Comparison of ENCODE assay signal across 8 cellular contexts in the genomic region with DNA sequence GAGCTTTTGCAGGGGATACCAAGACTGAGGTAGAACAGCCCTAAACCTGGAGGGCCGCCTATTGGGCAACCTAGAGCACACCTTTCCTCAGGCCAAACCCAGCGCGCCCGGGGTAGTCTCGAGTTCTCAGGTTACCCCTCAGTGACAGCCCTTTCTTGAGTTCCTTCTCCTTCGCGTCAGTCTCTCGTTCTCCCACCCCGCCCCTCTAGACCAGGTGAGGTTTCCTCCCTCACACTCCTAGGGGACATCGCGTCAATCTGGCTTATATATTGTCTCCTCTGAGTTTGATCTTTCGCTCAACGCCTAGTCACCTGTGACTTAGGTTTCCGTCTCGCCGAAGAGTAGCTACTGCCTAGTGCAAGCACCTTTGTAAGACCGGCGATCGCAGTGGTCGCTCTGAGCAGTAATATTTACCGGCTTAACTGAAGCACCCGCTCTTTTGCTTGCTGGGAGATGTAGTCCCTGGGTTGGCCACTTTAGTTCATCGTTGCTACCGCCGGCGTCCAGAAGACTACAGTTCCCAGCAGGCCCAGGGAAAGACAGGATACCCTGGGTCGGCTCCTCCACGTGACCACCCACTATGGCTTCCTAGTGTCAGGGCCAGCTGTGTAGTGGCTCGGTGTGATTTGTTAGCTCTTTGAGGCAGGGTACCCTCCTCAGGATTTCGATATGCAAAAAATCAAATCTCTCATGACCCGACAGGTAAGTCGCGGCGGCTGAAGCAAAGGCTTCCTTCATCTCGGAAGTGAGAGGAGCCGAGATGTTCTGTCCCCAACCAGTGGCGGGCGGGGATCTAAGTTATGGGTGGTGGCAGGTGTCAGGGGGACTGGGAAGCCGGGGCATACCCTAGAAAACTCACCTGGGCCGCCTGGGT. TPM values are rescaled to one million over a fixed set of nuclear protein-coding genes. Genes with fewer than 3 reads are reported as not detected.
DNase-seq lines count a peak whose midpoint lies in the region; ATAC-seq and TF ChIP-seq lines count a peak whose summit lies in the region.

Gene VPS50 (plus strand): TSS at position 568 of the 874 bp plus-strand sequence. CDS start 102 bp downstream, at position 670.

- DNase-seq in NCI-H82 (lab: John Stamatoyannopoulos, UW) (peak; percentile 98), dorsolateral prefrontal cortex (peak; percentile 90 to 99 (median 97))
- DNase-seq in activated CD4-positive, alpha-beta T cell treated with anti-CD3 and anti-CD28 coated beads, Interleukin-2, amount 50 U/mL, for 48 hours: peak; percentile 83 to 90
- peak; percentile 92 for DNase-seq in stimulated activated CD4-positive, alpha-beta T cell treated with anti-CD3 and anti-CD28 coated beads, Interleukin-4, amount 100 ng/mL, for 24 hours

- intact Hi-C loops in dorsolateral prefrontal cortex (cut with DNase I): loop anchor here in 1 of 2 donors (10.0 kb wide), 1 partner anchor 773 kb away; the partner anchor contains the start of gene BET1

- peak within 1 kb of the TSS; percentile 75 to 80 for H3K9ac ChIP-seq in liver (ENCODE audit: low read depth in 1 of 2, low read length in 2 of 2)

- peaks cover 0 to 22% (median 14%) of the 10 kb centered on the region in 4 donors for H3K4me1 ChIP-seq in liver (ENCODE audit: control insufficient read depth in 4 of 4, insufficient read depth in 4 of 4, low read length in 3 of 4)

- ATAC-seq in GM19397 (IDR thresholded peaks at IDR 0.05; ENCODE audit: unreplicated experiment) (peak; percentile 99), HG03571 (IDR thresholded peaks at IDR 0.05; ENCODE audit: unreplicated experiment) (peak; percentile 100)

- no peak for TF ChIP-seq RAD21 in liver (IDR thresholded peaks at IDR 0.05)

- H3K4me3 ChIP-seq in dorsolateral prefrontal cortex: peak within 1 kb of the TSS; percentile 62 to 96 (median 83)
- peak within 1 kb of the TSS; percentile 72 to 100 (median 99) for H3K4me3 ChIP-seq in liver (ENCODE audit: low read depth in 1 of 3, low read length in 3 of 3)

- TF ChIP-seq CTCF in C4-2B (conservative IDR thresholded peaks at IDR 0.05): peak; percentile 22; the same call in 1 of the 2 replicates
- peak in 49 of 56 donors; percentile 13 to 70 (median 45) for TF ChIP-seq CTCF in dorsolateral prefrontal cortex (IDR thresholded peaks at IDR 0.05 in 54 of 56, conservative IDR thresholded peaks at IDR 0.05 in 2 of 56; ENCODE audit: low read depth in 1 of 56, partially characterized antibody in 56 of 56)
- TF ChIP-seq CTCF in liver (IDR thresholded peaks at IDR 0.05; ENCODE audit: low read depth, low read length, missing input control): peak; percentile 17

- H3K9me3 ChIP-seq in liver (ENCODE audit: control insufficient read depth in 4 of 4, low read length in 3 of 4): no peaks in the 10 kb centered on the region

- no peaks in the 10 kb centered on the region for H3K27me3 ChIP-seq in dorsolateral prefrontal cortex
- H3K27me3 ChIP-seq in liver (ENCODE audit: control insufficient read depth in 4 of 4, insufficient read depth in 4 of 4, low read length in 3 of 4): no peaks in the 10 kb centered on the region

- H3K27ac ChIP-seq in C4-2B (peak within 1 kb of the TSS; percentile 63), dorsolateral prefrontal cortex (peak within 1 kb of the TSS in 45 of 59 donors; percentile 7 to 86 (median 66)), liver (ENCODE audit: low read depth in 1 of 2, low read length in 2 of 2) (peak within 1 kb of the TSS; percentile 35 to 55)

- WGBS in liver: under 1% methylated on average over 40 of the region's 40 CpGs

- H3K36me3 ChIP-seq in liver (ENCODE audit: control insufficient read depth in 4 of 4, insufficient read depth in 3 of 4, low read depth in 1 of 4, low read length in 3 of 4): no peaks in the 10 kb centered on the region

TF ChIP-seq in liver, 16 proteins besides CTCF, POLR2A, EP300 and RAD21:
- TF ChIP-seq ZBTB33 (IDR thresholded peaks at IDR 0.05) (peak; percentile 78), RXRA (IDR thresholded peaks at IDR 0.05) (peak in 1 of 2 donors; percentile 32), HNF4A (conservative IDR thresholded peaks at IDR 0.05) (peak; percentile 11 to 18), FOXA1 (IDR thresholded peaks at IDR 0.05) (no peak), GABPA (IDR thresholded peaks at IDR 0.05 in 1 of 2, conservative IDR thresholded peaks at IDR 0.05 in 1 of 2) (peak in 1 of 2 donors; percentile 81), ATF3 (IDR thresholded peaks at IDR 0.05) (no peak), EGR1 (IDR thresholded peaks at IDR 0.05; ENCODE audit: low read depth in 2 of 2) (no peak), HNF4G (IDR thresholded peaks at IDR 0.05) (no peak), FOXA2 (IDR thresholded peaks at IDR 0.05) (no peak), SP1 (IDR thresholded peaks at IDR 0.05) (peak; percentile 58), NR2F2 (IDR thresholded peaks at IDR 0.05) (peak; percentile 48), TAF1 (conservative IDR thresholded peaks at IDR 0.05) (peak; percentile 94), YY1 (IDR thresholded peaks at IDR 0.05) (peak; percentile 99), REST (IDR thresholded peaks at IDR 0.05) (peak; percentile 16), JUND (IDR thresholded peaks at IDR 0.05) (no peak)
- TF ChIP-seq, protein P1, sequence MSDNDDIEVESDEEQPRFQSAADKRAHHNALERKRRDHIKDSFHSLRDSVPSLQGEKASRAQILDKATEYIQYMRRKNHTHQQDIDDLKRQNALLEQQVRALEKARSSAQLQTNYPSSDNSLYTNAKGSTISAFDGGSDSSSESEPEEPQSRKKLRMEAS (IDR thresholded peaks at IDR 0.05): peak; percentile 86

RNA-seq across cellular contexts. Expression of gene VPS50, which starts in this region (rescaled TPM):
- 10 to 100 TPM; 37.5 to 82.2 (median 61.8) TPM for total RNA-seq in dorsolateral prefrontal cortex
- total RNA-seq in liver: 10 to 100 TPM; 18.0 to 18.2 TPM
- polyA plus RNA-seq in liver: 1 to 10 TPM; 4.0 to 5.8 TPM

Comparison
In these comparisons a context has a peak if more than half of its experiments do, and no peak if none do; other contexts are left out.
1. Peak in every context shown above with its lines: DNase-seq, ATAC-seq, H3K4me3 ChIP-seq and H3K27ac ChIP-seq.